In the genomic region with DNA sequence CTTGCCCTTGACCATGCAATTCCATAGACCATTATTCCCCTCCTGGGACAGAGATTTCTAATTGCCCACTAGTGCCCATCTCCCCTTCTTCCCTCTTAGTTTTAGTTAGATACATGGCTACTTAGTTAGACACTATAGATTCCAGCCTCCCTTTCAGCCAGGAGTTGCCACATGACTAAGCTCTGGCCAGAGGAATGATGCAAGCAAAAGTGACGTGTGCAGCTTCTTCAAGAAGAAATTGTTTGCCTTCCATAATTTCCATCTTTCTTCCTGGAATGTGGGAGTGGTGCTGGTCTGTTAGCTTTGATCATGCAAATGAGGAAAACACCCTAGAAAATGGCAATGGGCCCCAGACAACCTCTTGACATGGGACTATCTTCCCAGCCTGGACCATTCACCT, we compare ENCODE assay signal across 20 cellular contexts. TPM values are rescaled to one million over a fixed set of nuclear protein-coding genes. Genes with fewer than 3 reads are reported as not detected.
A peak's percentile ranks its signal among the peaks of the same experiment; 100 is the strongest.
DNase-seq lines count a peak whose midpoint lies in the region; ATAC-seq and TF ChIP-seq lines count a peak whose summit lies in the region.
"Had no signal": no experiment of that assay in that cellular context is flagged by ENCODE, and none has a peak within 500 bp of the region (broad histone marks: within the 10 kb centered on the region; RNA-seq: fewer than 3 reads in every experiment).

No MANE protein-coding gene starts in this region.

- ATAC-seq in RWPE2 (ENCODE audit: low read depth) = peak; percentile 81
- no peak for ATAC-seq in GM21529 (IDR thresholded peaks at IDR 0.05; ENCODE audit: unreplicated experiment)
- no peak for ATAC-seq in HG03135 (IDR thresholded peaks at IDR 0.05; ENCODE audit: unreplicated experiment)
- ATAC-seq: activated CD4-positive, alpha-beta T cell treated with anti-CD3 and anti-CD28 coated beads for 36 hours had no signal

- TF ChIP-seq POLR2A in breast epithelium (IDR thresholded peaks at IDR 0.05) = no peak

- POLR2A ChIA-PET in MCF 10A (lab: Yijun Ruan, JAX) = interaction anchor here (1.2 to 1.7 kb wide), 3 partner anchors 9 to 11 kb away, joined by 3 to 8 read pairs (median 3); no protein-coding TSS in a partner anchor

- H3K4me1 ChIP-seq in breast epithelium (no peaks in the 10 kb centered on the region), RWPE2 (ENCODE audit: insufficient read depth, poor library complexity, severe bottlenecking) (peaks cover 5% of the 10 kb centered on the region)
- H3K4me1 ChIP-seq: Peyer's patch, upper lobe of left lung had no signal

- peaks cover 13% of the 10 kb centered on the region for H3K4me1 Mint-ChIP-seq in MCF 10A (ENCODE audit: insufficient read depth, unreplicated experiment)
- H3K4me1 Mint-ChIP-seq: activated CD4-positive, alpha-beta T cell treated with anti-CD3 and anti-CD28 coated beads for 36 hours; activated naive CD4-positive, alpha-beta T cell treated with anti-CD3 and anti-CD28 coated beads, Interleukin-2, amount 50 U/mL, for 24 hours; nephron had no signal

- peaks cover 0 to 24% of the 10 kb centered on the region in 2 donors for H3K27me3 ChIP-seq in breast epithelium
- H3K27me3 ChIP-seq in RWPE2 (ENCODE audit: insufficient read depth, poor library complexity, severe bottlenecking) = no peaks in the 10 kb centered on the region
- H3K27me3 ChIP-seq: Peyer's patch had no signal

- peaks cover under 1% of the 10 kb centered on the region for H3K27me3 Mint-ChIP-seq in MCF 10A (ENCODE audit: insufficient read depth, unreplicated experiment)

- no peak overlapping the region for H3K27ac ChIP-seq in breast epithelium
- H3K27ac ChIP-seq in RWPE2 (ENCODE audit: poor library complexity, severe bottlenecking) = no peak overlapping the region
- H3K27ac ChIP-seq in coronary artery = no peak overlapping the region
- H3K27ac ChIP-seq: Peyer's patch, right atrium auricular region, upper lobe of left lung had no signal

- CTCF ChIA-PET in MCF 10A (lab: Yijun Ruan, JAX) = interaction anchor here (0.5 to 1.6 kb wide), 2 partner anchors 9 to 18 kb away, joined by 4 read pairs; no protein-coding TSS in a partner anchor

- TF ChIP-seq CTCF in MCF 10A (IDR thresholded peaks at IDR 0.05; ENCODE audit: unreplicated experiment) (no peak), breast epithelium (IDR thresholded peaks at IDR 0.05) (no peak), RWPE2 (IDR thresholded peaks at IDR 0.05; ENCODE audit: poor library complexity, severe bottlenecking) (no peak), fibroblast of the aortic adventitia (IDR thresholded peaks at IDR 0.05; ENCODE audit: insufficient read depth, low read length) (no peak), coronary artery (IDR thresholded peaks at IDR 0.05) (no peak)

- H3K4me3 Mint-ChIP-seq in MCF 10A (ENCODE audit: unreplicated experiment) = no peak overlapping the region
- H3K4me3 Mint-ChIP-seq: activated CD4-positive, alpha-beta T cell treated with anti-CD3 and anti-CD28 coated beads for 36 hours; activated naive CD4-positive, alpha-beta T cell treated with anti-CD3 and anti-CD28 coated beads, Interleukin-2, amount 50 U/mL, for 24 hours; nephron had no signal

- H3K9me3 Mint-ChIP-seq in MCF 10A (ENCODE audit: unreplicated experiment) = no peaks in the 10 kb centered on the region
- H3K9me3 Mint-ChIP-seq: activated naive CD4-positive, alpha-beta T cell treated with anti-CD3 and anti-CD28 coated beads, Interleukin-2, amount 50 U/mL, for 24 hours; nephron had no signal

- intact Hi-C loops in MCF 10A (cut with micrococcal nuclease) = no loop called here
- intact Hi-C loops in breast epithelium (cut with DNase I; ENCODE audit: low total_unique reads) = no loop called here

- H3K9me3 ChIP-seq in breast epithelium (no peaks in the 10 kb centered on the region), RWPE2 (ENCODE audit: severe bottlenecking) (no peaks in the 10 kb centered on the region)
- H3K9me3 ChIP-seq: Peyer's patch, right atrium auricular region, upper lobe of left lung had no signal

- H3K4me3 ChIP-seq in breast epithelium (no peak overlapping the region), RWPE2 (ENCODE audit: severe bottlenecking) (no peak overlapping the region), fibroblast of the aortic adventitia (ENCODE audit: low read depth, low read length) (no peak overlapping the region), coronary artery (no peak overlapping the region)
- H3K4me3 ChIP-seq: lung, Peyer's patch, right atrium auricular region, upper lobe of left lung had no signal

- H3K36me3 ChIP-seq in breast epithelium = no peaks in the 10 kb centered on the region
- H3K36me3 ChIP-seq in RWPE2 (ENCODE audit: low read depth) = no peaks in the 10 kb centered on the region
- H3K36me3 ChIP-seq: Peyer's patch, right atrium auricular region, upper lobe of left lung had no signal

- no peak overlapping the region for H3K27ac Mint-ChIP-seq in MCF 10A (ENCODE audit: low read depth, unreplicated experiment)
- H3K27ac Mint-ChIP-seq: activated CD4-positive, alpha-beta T cell treated with anti-CD3 and anti-CD28 coated beads for 36 hours; activated naive CD4-positive, alpha-beta T cell treated with anti-CD3 and anti-CD28 coated beads, Interleukin-2, amount 50 U/mL, for 24 hours; nephron had no signal

- H3K36me3 Mint-ChIP-seq in MCF 10A (ENCODE audit: insufficient read depth, unreplicated experiment) = no peaks in the 10 kb centered on the region
- H3K36me3 Mint-ChIP-seq: activated naive CD4-positive, alpha-beta T cell treated with anti-CD3 and anti-CD28 coated beads, Interleukin-2, amount 50 U/mL, for 24 hours had no signal

- DNase-seq in MCF 10A (ENCODE audit: unreplicated experiment) (peak; percentile 83), breast epithelium (ENCODE audit: low spot score in 2 of 2) (no peak), RWPE2 (ENCODE audit: low spot score) (no peak), fibroblast of the aortic adventitia (ENCODE audit: low read depth) (peak; percentile 93), coronary artery (ENCODE audit: low spot score) (no peak)
- no peak for DNase-seq in activated CD8-positive, alpha-beta memory T cell treated with anti-CD3 and anti-CD28 coated beads, Interleukin-2, amount 50 U/mL, for 48 hours
- DNase-seq: activated CD4-positive, alpha-beta T cell treated with anti-CD3 and anti-CD28 coated beads for 36 hours; KBM-7; NCI-H1694 treated with DMSO at 0.1 percent for 48 hours; NCI-H524 treated with DMSO at 0.1 percent for 48 hours; Peyer's patch; stimulated activated CD4-positive, alpha-beta T cell treated with anti-CD3 and anti-CD28 coated beads, Interleukin-4, amount 100 ng/mL, for 24 hours; T-helper 2 cell had no signal

- no TSS peak for BruUV-seq in MCF 10A (replicated peaks; lab: Mats Ljungman, UMichigan)

RNA-seq across cellular contexts. Expression of a gene that starts 21.4 kb away (rescaled TPM):
- not detected in 2 replicates for total RNA-seq in MCF 10A (2022)
- under 1 TPM in 2 of 3 donors, not detected in 1; 0.29 to 0.33 TPM for total RNA-seq in breast epithelium
- not detected in 2 replicates for total RNA-seq in fibroblast of the aortic adventitia (ENCODE audit: low replicate concordance)
- total RNA-seq: activated CD4-positive, alpha-beta T cell treated with anti-CD3 and anti-CD28 coated beads for 36 hours; lung; Peyer's patch; right atrium auricular region; upper lobe of left lung had no signal

RNA-seq across cellular contexts. Expression of a gene that starts 58.2 kb away (rescaled TPM):
- total RNA-seq in MCF 10A (2022) (27.7 and 32.1 TPM in 2 replicates), breast epithelium (10 to 100 TPM; 30.2 to 55.9 (median 55.7) TPM), fibroblast of the aortic adventitia (ENCODE audit: low replicate concordance) (8.0 and 14.3 TPM in 2 replicates)

Comparison
In these comparisons a context has a peak if more than half of its experiments do, and no peak if none do; other contexts are left out.
1. DNase-seq: peak in MCF 10A (single experiment) and fibroblast of the aortic adventitia (single experiment); none in breast epithelium (0 of 2), RWPE2 (single experiment), activated CD8-positive, alpha-beta memory T cell treated with anti-CD3 and anti-CD28 coated beads, Interleukin-2, amount 50 U/mL, for 48 hours (single experiment) and coronary artery (single experiment).